15 cellular contexts compared by ENCODE assay signal in the genomic region with DNA sequence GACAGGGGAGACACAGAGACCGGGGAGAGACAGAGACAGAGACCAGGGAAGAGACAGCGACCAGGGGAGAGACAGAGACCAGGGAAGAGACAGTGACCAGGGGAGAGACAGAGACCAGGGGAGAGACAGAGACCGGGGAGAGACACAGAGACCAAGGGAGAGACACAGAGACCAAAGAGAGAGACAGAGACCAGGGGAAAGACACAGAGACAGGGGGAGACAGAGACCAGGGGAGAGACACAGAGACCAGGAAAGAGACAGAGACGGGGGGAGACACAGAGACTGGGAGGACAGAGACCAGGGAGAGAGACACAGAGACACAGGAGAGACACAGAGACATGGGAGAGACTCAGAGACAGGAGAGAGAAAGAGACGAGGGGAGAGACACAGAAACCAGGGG. TPM values are rescaled to one million over a fixed set of nuclear protein-coding genes. Genes with fewer than 3 reads are reported as not detected.
DNase-seq lines count a peak whose midpoint lies in the region; ATAC-seq and TF ChIP-seq lines count a peak whose summit lies in the region.
"Had no signal": no experiment of that assay in that cellular context is flagged by ENCODE, and none has a peak within 500 bp of the region (broad histone marks: within the 10 kb centered on the region; RNA-seq: fewer than 3 reads in every experiment).

No MANE protein-coding gene starts in this region.

- peak overlapping the region in 1 of 11 experiments; percentile 12; a peak in 2 of 22 replicates for H3K27ac ChIP-seq in BLaER1 treated with 17β-estradiol and CSF1 and Interleukin-3, amounts not matched to agents 10 nM and 100 nM

- H3K36me3 Mint-ChIP-seq in T-helper 17 cell (ENCODE audit: low read depth), result peaks cover 7% of the 10 kb centered on the region
- H3K36me3 Mint-ChIP-seq in neural crest cell (ENCODE audit: low read depth), result no peaks in the 10 kb centered on the region
- peaks cover 3% of the 10 kb centered on the region in 2 donors for H3K36me3 Mint-ChIP-seq in stimulated activated naive B cell treated with anti-CD40 and anti-IgM and Interleukin-4, amounts not matched to agents 10 μg/mL and 1 μg/mL and 100 μg/mL, for 72 hours
- H3K36me3 Mint-ChIP-seq: CD8-positive, alpha-beta memory T cell had no signal

- H3K27me3 Mint-ChIP-seq in T-helper 17 cell (peaks cover 38% of the 10 kb centered on the region), neural crest cell (ENCODE audit: low read depth) (peaks cover 42% of the 10 kb centered on the region)
- H3K27me3 Mint-ChIP-seq in stimulated activated naive B cell treated with anti-CD40 and anti-IgM and Interleukin-4, amounts not matched to agents 10 μg/mL and 1 μg/mL and 100 μg/mL, for 72 hours, result peaks cover 56 to 80% of the 10 kb centered on the region in 2 donors

- H3K27me3 ChIP-seq in BLaER1 treated with 17β-estradiol and CSF1 and Interleukin-3, amounts not matched to agents 10 nM and 100 nM, result peaks cover 39 to 61% (median 43%) of the 10 kb centered on the region in 11 experiments

- H3K4me3 ChIP-seq in BLaER1 treated with 17β-estradiol and CSF1 and Interleukin-3, amounts not matched to agents 10 nM and 100 nM, result peak overlapping the region in 2 of 10 experiments; percentile 17 to 63; a peak in 2 of 20 replicates
- H3K4me3 ChIP-seq: GM23338, HAP-1 had no signal

- peak overlapping the region in 9 of 11 experiments; percentile 13 to 99 (median 96); a peak in 16 of 22 replicates for H3K4me2 ChIP-seq in BLaER1 treated with 17β-estradiol and CSF1 and Interleukin-3, amounts not matched to agents 10 nM and 100 nM
- H3K4me2 ChIP-seq: GM23338 had no signal

- peak overlapping the region in 2 of 11 experiments; percentile 12 to 41; a peak in 2 of 22 replicates for H3K9ac ChIP-seq in BLaER1 treated with 17β-estradiol and CSF1 and Interleukin-3, amounts not matched to agents 10 nM and 100 nM

- no peaks in the 10 kb centered on the region for H3K9me3 Mint-ChIP-seq in neural crest cell
- no peaks in the 10 kb centered on the region for H3K9me3 Mint-ChIP-seq in stimulated activated naive B cell treated with anti-CD40 and anti-IgM and Interleukin-4, amounts not matched to agents 10 μg/mL and 1 μg/mL and 100 μg/mL, for 72 hours
- H3K9me3 Mint-ChIP-seq: CD4-positive, alpha-beta T cell had no signal

- peak overlapping the region; percentile 3 for H3K4me3 Mint-ChIP-seq in T-helper 17 cell
- peak overlapping the region; percentile 58 for H3K4me3 Mint-ChIP-seq in neural crest cell
- H3K4me3 Mint-ChIP-seq in stimulated activated naive B cell treated with anti-CD40 and anti-IgM and Interleukin-4, amounts not matched to agents 10 μg/mL and 1 μg/mL and 100 μg/mL, for 72 hours, result no peak overlapping the region
- H3K4me3 Mint-ChIP-seq: CD14-positive monocyte; CD4-positive, alpha-beta T cell; CD8-positive, alpha-beta memory T cell; GM23338 had no signal

- H3K27ac Mint-ChIP-seq in T-helper 17 cell (no peak overlapping the region), neural crest cell (ENCODE audit: unreplicated experiment) (no peak overlapping the region)
- peak overlapping the region; percentile 6 for H3K27ac Mint-ChIP-seq in stimulated activated naive B cell treated with anti-CD40 and anti-IgM and Interleukin-4, amounts not matched to agents 10 μg/mL and 1 μg/mL and 100 μg/mL, for 72 hours
- H3K27ac Mint-ChIP-seq: CD4-positive, alpha-beta T cell; CD8-positive, alpha-beta memory T cell; GM23338 had no signal

- no peaks in the 10 kb centered on the region for H3K36me3 ChIP-seq in BLaER1 treated with 17β-estradiol and CSF1 and Interleukin-3, amounts not matched to agents 10 nM and 100 nM
- H3K36me3 ChIP-seq: HAP-1 had no signal

- TF ChIP-seq CTCF in neural crest cell (conservative IDR thresholded peaks at IDR 0.05), result no peak

- peaks cover 0 to 10% (median 0%) of the 10 kb centered on the region in 11 experiments; a peak in 7 of 22 replicates for H3K9me3 ChIP-seq in BLaER1 treated with 17β-estradiol and CSF1 and Interleukin-3, amounts not matched to agents 10 nM and 100 nM (replicated peaks in 1 of 11)
- no peaks in the 10 kb centered on the region for H3K9me3 ChIP-seq in T-helper 17 cell (ENCODE audit: control insufficient read depth, low read length, poor library complexity, severe bottlenecking)
- H3K9me3 ChIP-seq: HAP-1 had no signal

- H4K20me1 ChIP-seq in BLaER1 treated with 17β-estradiol and CSF1 and Interleukin-3, amounts not matched to agents 10 nM and 100 nM, result peaks cover 6 to 87% (median 26%) of the 10 kb centered on the region in 11 experiments; a peak in 20 of 22 replicates

- ATAC-seq in T-helper 17 cell (no peak), HG02852 (IDR thresholded peaks at IDR 0.05; ENCODE audit: unreplicated experiment) (no peak)
- ATAC-seq in stimulated activated naive B cell treated with anti-CD40 and anti-IgM and Interleukin-4, amounts not matched to agents 10 μg/mL and 1 μg/mL and 100 μg/mL, for 72 hours (replicated peaks), result no peak

- H3K4me1 Mint-ChIP-seq in T-helper 17 cell (peaks cover 7% of the 10 kb centered on the region), neural crest cell (peaks cover 34% of the 10 kb centered on the region)
- peaks cover 13 to 29% of the 10 kb centered on the region in 2 donors for H3K4me1 Mint-ChIP-seq in stimulated activated naive B cell treated with anti-CD40 and anti-IgM and Interleukin-4, amounts not matched to agents 10 μg/mL and 1 μg/mL and 100 μg/mL, for 72 hours
- H3K4me1 Mint-ChIP-seq: CD14-positive monocyte had no signal

- DNase-seq in T-helper 17 cell, result no peak
- no peak for DNase-seq in neural crest cell (ENCODE audit: low read depth, low spot score)
- no peak for DNase-seq in stimulated activated naive B cell treated with anti-CD40 and anti-IgM and Interleukin-4, amounts not matched to agents 10 μg/mL and 1 μg/mL and 100 μg/mL, for 72 hours
- no peak for DNase-seq in stimulated activated CD4-positive, alpha-beta T cell treated with anti-CD3 and anti-CD28 coated beads, Interleukin-12 subunit alpha, Interleukin-12 subunit beta, amount 100 ng/mL, for 4 hours
- no peak for DNase-seq in SHP77 treated with DMSO at 0.1 percent for 48 hours (lab: John Stamatoyannopoulos, UW)
- DNase-seq: CD4-positive, alpha-beta T cell; CD8-positive, alpha-beta memory T cell; DMS 273 treated with DMSO at 0.1 percent for 48 hours; DMS53; GF-D8 had no signal

- peaks cover 25 to 98% (median 96%) of the 10 kb centered on the region in 10 experiments for H3K4me1 ChIP-seq in BLaER1 treated with 17β-estradiol and CSF1 and Interleukin-3, amounts not matched to agents 10 nM and 100 nM
- H3K4me1 ChIP-seq: HAP-1 had no signal

RNA-seq across cellular contexts. Expression of a gene that starts 43.9 kb away (rescaled TPM):
- total RNA-seq in T-helper 17 cell, result 10 to 100 TPM; 30.0 to 41.4 TPM
- 59.0 and 59.4 TPM in 2 replicates for total RNA-seq in neural crest cell

Comparison
In these comparisons a context has a peak if more than half of its experiments do, and no peak if none do; other contexts are left out.
1. H3K4me3 Mint-ChIP-seq: peak in T-helper 17 cell (single experiment) and neural crest cell (single experiment); none in stimulated activated naive B cell treated with anti-CD40 and anti-IgM and Interleukin-4, amounts not matched to agents 10 μg/mL and 1 μg/mL and 100 μg/mL, for 72 hours (0 of 2).